19 cellular contexts compared by ENCODE assay signal in genomic region chr7:44394636-44395035, GRCh38.
DNase-seq lines count a peak whose midpoint lies in the region; ATAC-seq, FAIRE-seq and TF ChIP-seq lines count a peak whose summit lies in the region.
"Had no signal": no experiment of that assay in that cellular context is flagged by ENCODE, and none has a peak within 500 bp of the region (broad histone marks: within the 10 kb centered on the region; RNA-seq: fewer than 3 reads in every experiment).

No MANE protein-coding gene starts in this region.

- H3K9me3 ChIP-seq in esophagus muscularis mucosa (no peaks in the 10 kb centered on the region), breast epithelium (no peaks in the 10 kb centered on the region)
- H3K9me3 ChIP-seq: Caco-2, SK-N-SH had no signal

- peaks cover 14 to 20% of the 10 kb centered on the region in 2 donors for H3K4me1 Mint-ChIP-seq in natural killer cell treated with Interleukin-12 subunit alpha and Interleukin-12 subunit beta and Interleukin-15 and Interleukin-18, amount 100 ng/mL, for 72 hours (ENCODE audit: low read depth in 2 of 2)
- peaks cover 15 to 23% of the 10 kb centered on the region in 2 donors for H3K4me1 Mint-ChIP-seq in natural killer cell
- H3K4me1 Mint-ChIP-seq in stimulated activated effector memory CD8-positive, alpha-beta T cell treated with anti-CD3 and anti-CD28 coated beads, Interleukin-12 subunit alpha, Interleukin-12 subunit beta, amount 100 ng/mL, for 72 hours, result peaks cover 9% of the 10 kb centered on the region

- H3K27me3 ChIP-seq in esophagus muscularis mucosa (no peaks in the 10 kb centered on the region), breast epithelium (no peaks in the 10 kb centered on the region)

- no peaks in the 10 kb centered on the region for H3K27me3 Mint-ChIP-seq in natural killer cell treated with Interleukin-12 subunit alpha and Interleukin-12 subunit beta and Interleukin-15 and Interleukin-18, amount 100 ng/mL, for 72 hours
- H3K27me3 Mint-ChIP-seq in natural killer cell (ENCODE audit: low read depth in 2 of 2), result no peaks in the 10 kb centered on the region

- H3K27ac Mint-ChIP-seq in natural killer cell treated with Interleukin-12 subunit alpha and Interleukin-12 subunit beta and Interleukin-15 and Interleukin-18, amount 100 ng/mL, for 72 hours, result no peak overlapping the region
- H3K27ac Mint-ChIP-seq in natural killer cell, result no peak overlapping the region
- H3K27ac Mint-ChIP-seq in stimulated activated effector memory CD8-positive, alpha-beta T cell treated with anti-CD3 and anti-CD28 coated beads, Interleukin-12 subunit alpha, Interleukin-12 subunit beta, amount 100 ng/mL, for 72 hours, result no peak overlapping the region

- H3K36me3 Mint-ChIP-seq in natural killer cell treated with Interleukin-12 subunit alpha and Interleukin-12 subunit beta and Interleukin-15 and Interleukin-18, amount 100 ng/mL, for 72 hours, result no peaks in the 10 kb centered on the region
- no peaks in the 10 kb centered on the region for H3K36me3 Mint-ChIP-seq in natural killer cell
- peaks cover 52% of the 10 kb centered on the region for H3K36me3 Mint-ChIP-seq in stimulated activated effector memory CD8-positive, alpha-beta T cell treated with anti-CD3 and anti-CD28 coated beads, Interleukin-12 subunit alpha, Interleukin-12 subunit beta, amount 100 ng/mL, for 72 hours

- TF ChIP-seq POLR2A in esophagus muscularis mucosa (IDR thresholded peaks at IDR 0.05; ENCODE audit: low read depth) (no peak), breast epithelium (IDR thresholded peaks at IDR 0.05) (no peak)

- no peak overlapping the region for H3K4me3 Mint-ChIP-seq in natural killer cell treated with Interleukin-12 subunit alpha and Interleukin-12 subunit beta and Interleukin-15 and Interleukin-18, amount 100 ng/mL, for 72 hours
- H3K4me3 Mint-ChIP-seq in natural killer cell, result no peak overlapping the region
- no peak overlapping the region for H3K4me3 Mint-ChIP-seq in stimulated activated effector memory CD8-positive, alpha-beta T cell treated with anti-CD3 and anti-CD28 coated beads, Interleukin-12 subunit alpha, Interleukin-12 subunit beta, amount 100 ng/mL, for 72 hours

- no peak for TF ChIP-seq CTCF in natural killer cell (IDR thresholded peaks at IDR 0.05)
- no peak for TF ChIP-seq CTCF in esophagus muscularis mucosa (IDR thresholded peaks at IDR 0.05)
- no peak for TF ChIP-seq CTCF in breast epithelium (IDR thresholded peaks at IDR 0.05)

- intact Hi-C loops in natural killer cell (cut with micrococcal nuclease), result no loop called here
- intact Hi-C loops in esophagus muscularis mucosa (cut with DNase I), result no loop called here
- intact Hi-C loops in breast epithelium (cut with DNase I; ENCODE audit: low total_unique reads), result no loop called here

- peaks cover 0 to 8% (median 7%) of the 10 kb centered on the region in 4 donors for H3K4me1 ChIP-seq in esophagus muscularis mucosa
- H3K4me1 ChIP-seq in breast epithelium, result no peaks in the 10 kb centered on the region
- H3K4me1 ChIP-seq: Caco-2 had no signal

- FAIRE-seq in RCC 7860 (lab: Jason Lieb, UNC), result no peak
- FAIRE-seq: A204.1, G401.6, GM12892, GM19239, HTR-8/SVneo had no signal

- 96% methylated on average over 2 of the region's 2 CpGs for WGBS in esophagus muscularis mucosa

- H3K4me3 ChIP-seq in esophagus muscularis mucosa (no peak overlapping the region), breast epithelium (no peak overlapping the region)
- H3K4me3 ChIP-seq: PC-9 had no signal

- H3K27ac ChIP-seq in esophagus muscularis mucosa (replicated peaks in 1 of 4), result no peak overlapping the region
- H3K27ac ChIP-seq in breast epithelium, result no peak overlapping the region
- H3K27ac ChIP-seq: C4-2B, PC-9 had no signal

- H3K9me3 Mint-ChIP-seq in natural killer cell treated with Interleukin-12 subunit alpha and Interleukin-12 subunit beta and Interleukin-15 and Interleukin-18, amount 100 ng/mL, for 72 hours, result no peaks in the 10 kb centered on the region
- no peaks in the 10 kb centered on the region for H3K9me3 Mint-ChIP-seq in natural killer cell
- H3K9me3 Mint-ChIP-seq in stimulated activated effector memory CD8-positive, alpha-beta T cell treated with anti-CD3 and anti-CD28 coated beads, Interleukin-12 subunit alpha, Interleukin-12 subunit beta, amount 100 ng/mL, for 72 hours, result no peaks in the 10 kb centered on the region

- peak; percentile 65 to 93 (median 66) for DNase-seq in NCI-H1417 (lab: John Stamatoyannopoulos, UW)
- DNase-seq in NCI-H1417 treated with DMSO at 0.1 percent for 48 hours (lab: John Stamatoyannopoulos, UW), result no peak
- DNase-seq in natural killer cell treated with Interleukin-12 subunit alpha and Interleukin-12 subunit beta and Interleukin-15 and Interleukin-18, amount 100 ng/mL, for 72 hours (ENCODE audit: low spot score), result peak; percentile 48
- no peak for DNase-seq in natural killer cell
- DNase-seq in esophagus muscularis mucosa (ENCODE audit: extremely low spot score), result peak; percentile 70
- DNase-seq in breast epithelium (ENCODE audit: low spot score in 2 of 2), result no peak
- DNase-seq in stimulated activated effector memory CD8-positive, alpha-beta T cell treated with anti-CD3 and anti-CD28 coated beads, Interleukin-12 subunit alpha, Interleukin-12 subunit beta, amount 100 ng/mL, for 72 hours (ENCODE audit: low spot score in 2 of 2), result no peak
- DNase-seq in RCC 7860 (ENCODE audit: low spot score), result no peak
- DNase-seq: Caco-2, NCI-H1930, PC-9, SK-N-SH had no signal

- ATAC-seq in natural killer cell treated with Interleukin-12 subunit alpha and Interleukin-12 subunit beta and Interleukin-15 and Interleukin-18, amount 100 ng/mL, for 72 hours, result no peak
- no peak for ATAC-seq in natural killer cell
- no peak for ATAC-seq in stimulated activated effector memory CD8-positive, alpha-beta T cell treated with anti-CD3 and anti-CD28 coated beads, Interleukin-12 subunit alpha, Interleukin-12 subunit beta, amount 100 ng/mL, for 72 hours
- ATAC-seq: HCT116 had no signal

- no peak for TF ChIP-seq EP300 in esophagus muscularis mucosa (IDR thresholded peaks at IDR 0.05)

- H3K36me3 ChIP-seq in esophagus muscularis mucosa (peaks cover 20 to 75% (median 45%) of the 10 kb centered on the region in 4 donors), breast epithelium (peaks cover 8% of the 10 kb centered on the region)

Comparison
In these comparisons a context has a peak if more than half of its experiments do, and no peak if none do; other contexts are left out.
1. DNase-seq: peak in NCI-H1417 (3 of 3), natural killer cell treated with Interleukin-12 subunit alpha and Interleukin-12 subunit beta and Interleukin-15 and Interleukin-18, amount 100 ng/mL, for 72 hours (single experiment) and esophagus muscularis mucosa (single experiment); none in NCI-H1417 treated with DMSO at 0.1 percent for 48 hours (single experiment), natural killer cell (single experiment), breast epithelium (0 of 2), stimulated activated effector memory CD8-positive, alpha-beta T cell treated with anti-CD3 and anti-CD28 coated beads, Interleukin-12 subunit alpha, Interleukin-12 subunit beta, amount 100 ng/mL, for 72 hours (0 of 2) and RCC 7860 (single experiment).